20 cellular contexts compared by ENCODE assay signal in genomic region chr1:10698726-10699469, GRCh38.
DNase-seq lines count a peak whose midpoint lies in the region; ATAC-seq and TF ChIP-seq lines count a peak whose summit lies in the region.
"Had no signal": no experiment of that assay in that cellular context is flagged by ENCODE, and none has a peak within 500 bp of the region (broad histone marks: within the 10 kb centered on the region; RNA-seq: fewer than 3 reads in every experiment).

No MANE protein-coding gene starts in this region.

- CTCF ChIA-PET in WTC11 (lab: Charles Lee), result no interaction called here

- peaks cover 12% of the 10 kb centered on the region for H3K27me3 ChIP-seq in H7 (ENCODE audit: control insufficient read depth, insufficient read depth, low read length)
- H3K27me3 ChIP-seq in lower lobe of right lung (ENCODE audit: low read depth), result no peaks in the 10 kb centered on the region
- no peaks in the 10 kb centered on the region for H3K27me3 ChIP-seq in thyroid gland
- peaks cover 22% of the 10 kb centered on the region for H3K27me3 ChIP-seq in neural progenitor cell
- H3K27me3 ChIP-seq: foreskin keratinocyte, Peyer's patch had no signal

- H3K27me3 Mint-ChIP-seq in WTC11 (ENCODE audit: low read depth) (peaks cover 26% of the 10 kb centered on the region), neural progenitor cell (ENCODE audit: insufficient read depth, low read depth) (peaks cover 26% of the 10 kb centered on the region)

- peaks cover 2% of the 10 kb centered on the region for H4K20me1 ChIP-seq in neural progenitor cell (ENCODE audit: low read depth)

- no peak overlapping the region for H3K4me2 ChIP-seq in neural progenitor cell
- H3K4me2 ChIP-seq: hepatocyte had no signal

- intact Hi-C loops in lower lobe of right lung (cut with DNase I) (no loop called here), thyroid gland (cut with DNase I) (no loop called here)

- H3K36me3 ChIP-seq in H7 (replicated peaks; ENCODE audit: control insufficient read depth, insufficient read depth, low read length) (no peaks in the 10 kb centered on the region), lower lobe of right lung (peaks cover under 1% of the 10 kb centered on the region), thyroid gland (no peaks in the 10 kb centered on the region), neural progenitor cell (no peaks in the 10 kb centered on the region)

- H3K4me1 ChIP-seq in lower lobe of right lung (peaks cover 28% of the 10 kb centered on the region), thyroid gland (peaks cover 20 to 36% of the 10 kb centered on the region in 2 donors), neural progenitor cell (peaks cover 14% of the 10 kb centered on the region)
- H3K4me1 ChIP-seq: foreskin keratinocyte had no signal

- H3K4me3 Mint-ChIP-seq in WTC11 (no peak overlapping the region), neural progenitor cell (no peak overlapping the region)
- H3K4me3 Mint-ChIP-seq: activated CD8-positive, alpha-beta T cell treated with anti-CD3 and anti-CD28 coated beads for 36 hours had no signal

- no peak overlapping the region for H3K9ac ChIP-seq in neural progenitor cell

- H3F3A ChIP-seq in neural progenitor cell (ENCODE audit: low read depth), result peaks cover 17% of the 10 kb centered on the region

- peaks cover 20% of the 10 kb centered on the region for H3K4me1 Mint-ChIP-seq in WTC11
- peaks cover 72% of the 10 kb centered on the region for H3K4me1 Mint-ChIP-seq in neural progenitor cell

- H3K79me2 ChIP-seq in neural progenitor cell (ENCODE audit: low read depth), result no peaks in the 10 kb centered on the region
- H3K79me2 ChIP-seq: hepatocyte had no signal

- H3K4me3 ChIP-seq in H7 (ENCODE audit: insufficient read depth, low read depth, low read length) (no peak overlapping the region), lower lobe of right lung (no peak overlapping the region), thyroid gland (replicated peaks in 1 of 3) (no peak overlapping the region), neural progenitor cell (no peak overlapping the region)
- H3K4me3 ChIP-seq: hepatocyte, Peyer's patch had no signal

- no peaks in the 10 kb centered on the region for H3K9me3 Mint-ChIP-seq in WTC11
- H3K9me3 Mint-ChIP-seq in neural progenitor cell, result no peaks in the 10 kb centered on the region
- H3K9me3 Mint-ChIP-seq: activated CD8-positive, alpha-beta T cell treated with anti-CD3 and anti-CD28 coated beads for 36 hours; CD4-positive, CD25-positive, alpha-beta regulatory T cell; IgD-negative memory B cell; neural crest cell had no signal

- no peak overlapping the region for H2AFZ ChIP-seq in neural progenitor cell (replicated peaks)
- H2AFZ ChIP-seq: hepatocyte had no signal

- POLR2A ChIA-PET in WTC11 (lab: Charles Lee), result no interaction called here

- no peaks in the 10 kb centered on the region for H3K9me3 ChIP-seq in lower lobe of right lung
- no peaks in the 10 kb centered on the region for H3K9me3 ChIP-seq in thyroid gland
- no peaks in the 10 kb centered on the region for H3K9me3 ChIP-seq in neural progenitor cell (ENCODE audit: low read depth)
- H3K9me3 ChIP-seq: Peyer's patch had no signal

- H3K36me3 Mint-ChIP-seq in WTC11 (no peaks in the 10 kb centered on the region), neural progenitor cell (peaks cover 4% of the 10 kb centered on the region)
- H3K36me3 Mint-ChIP-seq: CD4-positive, CD25-positive, alpha-beta regulatory T cell; IgD-negative memory B cell had no signal

- TF ChIP-seq CTCF in WTC11 (IDR thresholded peaks at IDR 0.05), result no peak
- TF ChIP-seq CTCF in lower lobe of right lung (IDR thresholded peaks at IDR 0.05), result no peak
- TF ChIP-seq CTCF in thyroid gland (IDR thresholded peaks at IDR 0.05), result no peak
- TF ChIP-seq CTCF in neural progenitor cell (IDR thresholded peaks at IDR 0.05), result no peak

- H3K27ac Mint-ChIP-seq in WTC11, result no peak overlapping the region
- no peak overlapping the region for H3K27ac Mint-ChIP-seq in neural progenitor cell
- H3K27ac Mint-ChIP-seq: activated CD8-positive, alpha-beta T cell treated with anti-CD3 and anti-CD28 coated beads for 36 hours; CD4-positive, CD25-positive, alpha-beta regulatory T cell had no signal

- peak in 1 of 2 donors; percentile 14 for TF ChIP-seq POLR2A in thyroid gland (IDR thresholded peaks at IDR 0.05)

- WGBS in thyroid gland, 2 donors, result 49 to 58% methylated on average over 9 to 12 of the region's 14 CpGs

- peak; percentile 6; the same call in 1 of the 2 replicates for ATAC-seq in WTC11
- peak in 1 of 2 donors; percentile 5 for ATAC-seq in lower lobe of right lung
- no peak for ATAC-seq in GM21367 (IDR thresholded peaks at IDR 0.05; ENCODE audit: unreplicated experiment)
- ATAC-seq: activated CD8-positive, alpha-beta T cell treated with anti-CD3 and anti-CD28 coated beads for 36 hours; foreskin keratinocyte had no signal

- DNase-seq in H7 (peak; percentile 63), WTC11 (ENCODE audit: low spot score) (no peak), lower lobe of right lung (no peak), thyroid gland (peak; percentile 29 to 39), NCI-H1092 (lab: John Stamatoyannopoulos, UW) (no peak), neural progenitor cell (ENCODE audit: low spot score) (no peak)
- DNase-seq: activated CD4-positive, CD25-positive, alpha-beta regulatory T cell treated with anti-CD3 and anti-CD28 coated beads, Interleukin-2, amount 50 U/mL, for 72 hours; activated CD8-positive, alpha-beta T cell treated with anti-CD3 and anti-CD28 coated beads for 36 hours; activated effector memory CD4-positive, alpha-beta T cell treated with anti-CD3 and anti-CD28 coated beads, Interleukin-2, amount 50 U/mL, for 16 hours; CD4-positive, CD25-positive, alpha-beta regulatory T cell; effector CD4-positive, alpha-beta T cell; foreskin keratinocyte; NCI-H1436; Peyer's patch; SIG-M5; SW 1271 had no signal

- H3K27ac ChIP-seq in lower lobe of right lung (peak overlapping the region; percentile 38), thyroid gland (peak overlapping the region; percentile 7 to 56 (median 18)), neural progenitor cell (no peak overlapping the region)
- H3K27ac ChIP-seq: foreskin keratinocyte, hepatocyte, Peyer's patch had no signal

TF ChIP-seq in WTC11, 78 proteins besides CTCF, POLR2A, EP300 and RAD21:
- no peak for TF ChIP-seq NFYB (CRISPR knock-in tag; conservative IDR thresholded peaks at IDR 0.05; ENCODE audit: low read depth)

Comparison
In these comparisons a context has a peak if more than half of its experiments do, and no peak if none do; other contexts are left out.
1. DNase-seq: peak in H7 (single experiment) and thyroid gland (2 of 2); none in WTC11 (single experiment), lower lobe of right lung (single experiment), NCI-H1092 (single experiment) and neural progenitor cell (single experiment).